10 cellular contexts compared by ENCODE assay signal in genomic region chr1:11062965-11063401, GRCh38. TPM values are rescaled to one million over a fixed set of nuclear protein-coding genes. Genes with fewer than 3 reads are reported as not detected.
DNase-seq lines count a peak whose midpoint lies in the region; ATAC-seq lines count a peak whose summit lies in the region.
"Had no signal": no experiment of that assay in that cellular context is flagged by ENCODE, and none has a peak within 500 bp of the region (broad histone marks: within the 10 kb centered on the region; RNA-seq: fewer than 3 reads in every experiment).

No MANE protein-coding gene starts in this region.

- no peak overlapping the region for H2BK120ac ChIP-seq in mesenchymal stem cell (ENCODE audit: low read depth, low read length)

- no peak overlapping the region for H4K8ac ChIP-seq in mesenchymal stem cell (ENCODE audit: low read length)

- H4K20me1 ChIP-seq in GM23248 (ENCODE audit: insufficient read depth), result no peaks in the 10 kb centered on the region

- H2BK15ac ChIP-seq in mesenchymal stem cell (ENCODE audit: low read depth, poor library complexity, severe bottlenecking), result no peak overlapping the region

- peaks cover 23% of the 10 kb centered on the region for H3K36me3 ChIP-seq in GM23248 (ENCODE audit: low read depth)
- peaks cover 39 to 55% of the 10 kb centered on the region in 2 experiments for H3K36me3 ChIP-seq in mesenchymal stem cell (ENCODE audit: control insufficient read depth in 1 of 2, insufficient read depth in 2 of 2, low read depth in 1 of 2, low read length in 2 of 2)

- peak overlapping the region; percentile 33; the same call in 1 of the 2 replicates for H3K9ac ChIP-seq in GM23248
- no peak overlapping the region for H3K9ac ChIP-seq in mesenchymal stem cell (ENCODE audit: low read length)

- H3F3A ChIP-seq in GM23248 (ENCODE audit: insufficient read depth), result peaks cover 27% of the 10 kb centered on the region

- H3K9me3 ChIP-seq in GM23248 (ENCODE audit: low read depth), result no peaks in the 10 kb centered on the region
- no peaks in the 10 kb centered on the region for H3K9me3 ChIP-seq in mesenchymal stem cell (ENCODE audit: control insufficient read depth, low read length)
- H3K9me3 ChIP-seq: gastrocnemius medialis had no signal

- H4K91ac ChIP-seq in mesenchymal stem cell (ENCODE audit: low read length), result no peak overlapping the region

- H3K4me1 ChIP-seq in GM23248 (ENCODE audit: insufficient read depth) (peaks cover 14% of the 10 kb centered on the region), mesenchymal stem cell (ENCODE audit: control insufficient read depth, insufficient read depth, low read depth, low read length) (peaks cover 13% of the 10 kb centered on the region)

- H3K9me3 Mint-ChIP-seq in memory B cell, result no peaks in the 10 kb centered on the region

- peaks cover 33% of the 10 kb centered on the region for H3K79me2 ChIP-seq in GM23248 (ENCODE audit: insufficient read depth)

- H3K18ac ChIP-seq in mesenchymal stem cell (ENCODE audit: low read depth in 1 of 2, low read length in 2 of 2), result no peak overlapping the region

- H2AFZ ChIP-seq in GM23248 (no peak overlapping the region), mesenchymal stem cell (ENCODE audit: low read depth, low read length) (no peak overlapping the region)

- DNase-seq in Daoy (ENCODE audit: low read depth), result peak; percentile 83
- peak; percentile 84 for DNase-seq in GM23248
- DNase-seq in SK-MEL-5 (ENCODE audit: low read depth, low spot score), result peak; percentile 94
- DNase-seq in memory B cell (ENCODE audit: low spot score in 2 of 2), result no peak
- no peak for DNase-seq in Kasumi-1 (lab: John Stamatoyannopoulos, UW)
- no peak for DNase-seq in mesenchymal stem cell
- DNase-seq: gastrocnemius medialis had no signal

- H3K4me3 ChIP-seq in GM23248 (no peak overlapping the region), mesenchymal stem cell (ENCODE audit: insufficient read depth in 1 of 2, low read depth in 1 of 2, low read length in 2 of 2) (no peak overlapping the region)
- H3K4me3 ChIP-seq: gastrocnemius medialis had no signal

- in situ Hi-C loops in GM23248 (cut with MboI) (no loop called here), SK-MEL-5 (cut with HindIII; ENCODE audit: low pct_unique_long_range_greater_than_20kb, low sequenced_read_pairs) (no loop called here)

- no peak overlapping the region for H3K23ac ChIP-seq in mesenchymal stem cell (ENCODE audit: low read length in 2 of 2)

- H3K4me2 ChIP-seq in GM23248 (ENCODE audit: unreplicated experiment) (no peak overlapping the region), mesenchymal stem cell (ENCODE audit: low read length, poor library complexity, severe bottlenecking) (no peak overlapping the region)

- no peak overlapping the region for H2AK5ac ChIP-seq in mesenchymal stem cell (ENCODE audit: low read length, severe bottlenecking)

- H2BK5ac ChIP-seq in mesenchymal stem cell (ENCODE audit: low read depth, low read length, poor library complexity, severe bottlenecking), result no peak overlapping the region

- H3K27ac Mint-ChIP-seq in memory B cell, result peak overlapping the region; percentile 76

- H2BK12ac ChIP-seq in mesenchymal stem cell (ENCODE audit: low read length in 2 of 2), result no peak overlapping the region

- H3K4me1 Mint-ChIP-seq in memory B cell, result peaks cover 14% of the 10 kb centered on the region

- H3K27ac ChIP-seq in GM23248 (peak overlapping the region; percentile 69), mesenchymal stem cell (ENCODE audit: low read length, poor library complexity, severe bottlenecking) (no peak overlapping the region)
- H3K27ac ChIP-seq: gastrocnemius medialis had no signal

- ATAC-seq in memory B cell (ENCODE audit: low read depth) (no peak), HG02798 (IDR thresholded peaks at IDR 0.05; ENCODE audit: poor library complexity, unreplicated experiment) (no peak), GM19328 (IDR thresholded peaks at IDR 0.05; ENCODE audit: unreplicated experiment) (no peak)
- ATAC-seq: gastrocnemius medialis, HCT116 had no signal

- H3K14ac ChIP-seq in mesenchymal stem cell (ENCODE audit: low read length in 2 of 2), result no peak overlapping the region

- H3K79me1 ChIP-seq in mesenchymal stem cell (replicated peaks; ENCODE audit: low read length, poor library complexity, severe bottlenecking), result peaks cover 30% of the 10 kb centered on the region

- H3K36me3 Mint-ChIP-seq in memory B cell, result peaks cover 9% of the 10 kb centered on the region

- no peak overlapping the region for H3K4ac ChIP-seq in mesenchymal stem cell (ENCODE audit: low read depth in 1 of 2, low read length in 2 of 2)

- no peaks in the 10 kb centered on the region for H3K27me3 ChIP-seq in GM23248 (replicated peaks; ENCODE audit: insufficient read depth)
- no peaks in the 10 kb centered on the region for H3K27me3 ChIP-seq in mesenchymal stem cell (ENCODE audit: control insufficient read depth in 1 of 2, insufficient read depth in 1 of 2, low read length in 2 of 2)
- H3K27me3 ChIP-seq: gastrocnemius medialis had no signal

- H3K4me3 Mint-ChIP-seq in memory B cell, result no peak overlapping the region

- WGBS in GM23248 (ENCODE audit: low coverage in 1 of 2, low lambda C conversion rate in 2 of 2, missing lambda C conversion rate in 2 of 2), 2 experiments, result 27 to 31% methylated on average over 3 of the region's 3 CpGs
- WGBS in mesenchymal stem cell, result 94% methylated on average over 3 of the region's 3 CpGs

- no peaks in the 10 kb centered on the region for H3K9me2 ChIP-seq in GM23248 (ENCODE audit: insufficient read depth)

- no peaks in the 10 kb centered on the region for H3K27me3 Mint-ChIP-seq in memory B cell

RNA-seq across cellular contexts. Expression of gene SRM, which starts 3.2 kb away (rescaled TPM):
- total RNA-seq in Daoy (2014; rRNA removed; shearing (Covaris generic)), result 26.6 and 40.4 TPM in 2 replicates
- 35.3 and 48.0 TPM in 2 replicates for total RNA-seq in GM23248 (2014; rRNA removed; shearing (Covaris generic))
- 104 and 152 TPM in 2 replicates for polyA plus RNA-seq in GM23248 (2016; fragmentation: Nextera tagmentation; extraction: Ambion mirVana)
- total RNA-seq in SK-MEL-5 (2014; rRNA removed; shearing (Covaris generic)), result 46.1 and 47.5 TPM in 2 replicates
- 248 and 272 TPM in 2 replicates for polyA plus RNA-seq in SK-MEL-5 (2015; cell fraction: cytosol; rRNA removed)
- 73.2 and 89.2 TPM in 2 replicates for polyA plus RNA-seq in SK-MEL-5 (2015; cell fraction: nucleus; rRNA removed)
- 208 TPM for polyA plus RNA-seq in mesenchymal stem cell (2013, experiment 1 of 2)
- polyA plus RNA-seq in mesenchymal stem cell (2013, experiment 2 of 2), result 196 TPM

RNA-seq across cellular contexts. Expression of gene MASP2, which starts 15.9 kb away (rescaled TPM):
- not detected in 2 replicates for total RNA-seq in Daoy (2014; rRNA removed; shearing (Covaris generic))
- not detected in 2 replicates for total RNA-seq in GM23248 (2014; rRNA removed; shearing (Covaris generic))
- polyA plus RNA-seq in GM23248 (2016; fragmentation: Nextera tagmentation; extraction: Ambion mirVana), result 0.10 and 0.16 TPM in 2 replicates
- not detected in 2 replicates for total RNA-seq in SK-MEL-5 (2014; rRNA removed; shearing (Covaris generic))
- polyA plus RNA-seq in SK-MEL-5 (2015; cell fraction: cytosol; rRNA removed), result 0.06 TPM in 1 of 2 replicates, not detected in the other
- polyA plus RNA-seq in SK-MEL-5 (2015; cell fraction: nucleus; rRNA removed), result 0.58 TPM in 1 of 2 replicates, not detected in the other
- polyA plus RNA-seq in mesenchymal stem cell (2013, experiment 1 of 2), result not detected
- polyA plus RNA-seq in mesenchymal stem cell (2013, experiment 2 of 2), result not detected

RNA-seq across cellular contexts. Expression of gene EXOSC10, which starts 36.7 kb away (rescaled TPM):
- 69.1 and 71.2 TPM in 2 replicates for total RNA-seq in Daoy (2014; rRNA removed; shearing (Covaris generic))
- total RNA-seq in GM23248 (2014; rRNA removed; shearing (Covaris generic)), result 45.4 and 60.8 TPM in 2 replicates
- 50.9 and 51.2 TPM in 2 replicates for polyA plus RNA-seq in GM23248 (2016; fragmentation: Nextera tagmentation; extraction: Ambion mirVana)
- 82.4 and 88.8 TPM in 2 replicates for total RNA-seq in SK-MEL-5 (2014; rRNA removed; shearing (Covaris generic))
- 61.8 and 77.9 TPM in 2 replicates for polyA plus RNA-seq in SK-MEL-5 (2015; cell fraction: cytosol; rRNA removed)
- 320 and 370 TPM in 2 replicates for polyA plus RNA-seq in SK-MEL-5 (2015; cell fraction: nucleus; rRNA removed)
- 46.0 TPM for polyA plus RNA-seq in mesenchymal stem cell (2013, experiment 1 of 2)
- polyA plus RNA-seq in mesenchymal stem cell (2013, experiment 2 of 2), result 42.0 TPM

RNA-seq across cellular contexts. Expression of gene TARDBP, which starts 50.5 kb away (rescaled TPM):
- 102 and 107 TPM in 2 replicates for total RNA-seq in Daoy (2014; rRNA removed; shearing (Covaris generic))
- total RNA-seq in GM23248 (2014; rRNA removed; shearing (Covaris generic)), result 36.0 and 50.0 TPM in 2 replicates
- polyA plus RNA-seq in GM23248 (2016; fragmentation: Nextera tagmentation; extraction: Ambion mirVana), result 128 TPM in 2 replicates
- 27.5 and 41.2 TPM in 2 replicates for total RNA-seq in SK-MEL-5 (2014; rRNA removed; shearing (Covaris generic))
- polyA plus RNA-seq in SK-MEL-5 (2015; cell fraction: cytosol; rRNA removed), result 102 and 148 TPM in 2 replicates
- polyA plus RNA-seq in SK-MEL-5 (2015; cell fraction: nucleus; rRNA removed), result 297 and 353 TPM in 2 replicates
- polyA plus RNA-seq in mesenchymal stem cell (2013, experiment 1 of 2), result 132 TPM
- 135 TPM for polyA plus RNA-seq in mesenchymal stem cell (2013, experiment 2 of 2)

Comparison
In these comparisons a context has a peak if more than half of its experiments do, and no peak if none do; other contexts are left out.
1. DNase-seq: peak in Daoy (single experiment), GM23248 (single experiment) and SK-MEL-5 (single experiment); none in memory B cell (0 of 2), Kasumi-1 (0 of 2) and mesenchymal stem cell (single experiment).